In genomic region chr22:28855355-28856094, GRCh38 we compare ENCODE assay signal across 8 cellular contexts. TPM values are rescaled to one million over a fixed set of nuclear protein-coding genes. Genes with fewer than 3 reads are reported as not detected.
DNase-seq lines count a peak whose midpoint lies in the region; ATAC-seq and TF ChIP-seq lines count a peak whose summit lies in the region.

No MANE protein-coding gene starts in this region.

- TF ChIP-seq CTCF in fibroblast of mammary gland (conservative IDR thresholded peaks at IDR 0.05; ENCODE audit: control insufficient read depth, insufficient read depth, low read depth, low read length) (peak; percentile 98), nephron progenitor cell (IDR thresholded peaks at IDR 0.05) (peak; percentile 90), upper lobe of right lung (IDR thresholded peaks at IDR 0.05) (peak; percentile 93)

- no peaks in the 10 kb centered on the region for H3K27me3 Mint-ChIP-seq in nephron progenitor cell (ENCODE audit: low read depth, poor library complexity)

- H3K36me3 ChIP-seq in upper lobe of right lung = no peaks in the 10 kb centered on the region

- no peak overlapping the region for H3K4me3 ChIP-seq in fibroblast of mammary gland (ENCODE audit: control insufficient read depth, low read depth, low read length)
- no peak overlapping the region for H3K4me3 ChIP-seq in upper lobe of right lung

- peaks cover 6% of the 10 kb centered on the region for H3K4me1 Mint-ChIP-seq in nephron progenitor cell

- H3K27ac Mint-ChIP-seq in nephron progenitor cell = no peak overlapping the region

- no peaks in the 10 kb centered on the region for H3K36me3 Mint-ChIP-seq in nephron progenitor cell (ENCODE audit: low read depth)

- no peak overlapping the region for H3K4me3 Mint-ChIP-seq in nephron progenitor cell

- DNase-seq in C1 segment of cervical spinal cord (lab: John Stamatoyannopoulos, UW) (peak in 10 of 14 donors; percentile 0 to 56 (median 13)), GM19240 (ENCODE audit: insufficient read length, low spot score) (peak; percentile 69), NCI-H460 (ENCODE audit: extremely low read depth, low read depth) (peak; percentile 31), activated T-cell treated with anti-CD3 and anti-CD28 coated beads for 4 hours (peak; percentile 35), fibroblast of mammary gland (ENCODE audit: low read depth) (peak; percentile 75), nephron progenitor cell (peak; percentile 52), upper lobe of right lung (no peak), OCI-M2 (lab: John Stamatoyannopoulos, UW; ENCODE audit: unreplicated experiment) (no peak)

- no peak overlapping the region for H3K27ac ChIP-seq in upper lobe of right lung

- no peaks in the 10 kb centered on the region for H3K9me3 ChIP-seq in upper lobe of right lung

- no peaks in the 10 kb centered on the region for H3K9me3 Mint-ChIP-seq in nephron progenitor cell

- ATAC-seq in upper lobe of right lung = peak; percentile 91

- H3K27me3 ChIP-seq in upper lobe of right lung = no peaks in the 10 kb centered on the region

- H3K4me1 ChIP-seq in upper lobe of right lung = no peaks in the 10 kb centered on the region

- intact Hi-C loops in upper lobe of right lung (cut with DNase I) = no loop called here

RNA-seq across cellular contexts. Expression of gene ZNRF3, which starts 27.8 kb away (rescaled TPM):
- total RNA-seq in NCI-H460 (2014; rRNA removed; shearing (Covaris generic)) = 2.8 and 4.5 TPM in 2 replicates
- 3.9 and 4.0 TPM in 2 replicates for polyA plus RNA-seq in NCI-H460 (2014; cell fraction: nucleus; rRNA removed)
- 15.8 TPM for total RNA-seq in upper lobe of right lung

RNA-seq across cellular contexts. Expression of gene XBP1, which starts 55.2 kb away (rescaled TPM):
- 290 and 298 TPM in 2 replicates for total RNA-seq in NCI-H460 (2014; rRNA removed; shearing (Covaris generic))
- 165 and 192 TPM in 2 replicates for polyA plus RNA-seq in NCI-H460 (2014; cell fraction: nucleus; rRNA removed)
- total RNA-seq in upper lobe of right lung = 255 TPM

Comparison
In these comparisons a context has a peak if more than half of its experiments do, and no peak if none do; other contexts are left out.
1. DNase-seq: peak in C1 segment of cervical spinal cord (10 of 14), GM19240 (single experiment), NCI-H460 (single experiment), activated T-cell treated with anti-CD3 and anti-CD28 coated beads for 4 hours (single experiment), fibroblast of mammary gland (single experiment) and nephron progenitor cell (single experiment); none in upper lobe of right lung (single experiment) and OCI-M2 (single experiment).
2. Peak in every context shown above with its lines, with median percentiles within 50 percentile points of each other: CTCF ChIP-seq.